In genomic region chr16:23869052-23869451, GRCh38 we compare ENCODE assay signal across 13 cellular contexts. TPM values are rescaled to one million over a fixed set of nuclear protein-coding genes. Genes with fewer than 3 reads are reported as not detected.
DNase-seq lines count a peak whose midpoint lies in the region; ATAC-seq lines count a peak whose summit lies in the region.
"Had no signal": no experiment of that assay in that cellular context is flagged by ENCODE, and none has a peak within 500 bp of the region (broad histone marks: within the 10 kb centered on the region; RNA-seq: fewer than 3 reads in every experiment).

No MANE protein-coding gene starts in this region.

- peak overlapping the region in 1 of 2 donors; percentile 50 for H3K27ac Mint-ChIP-seq in T-cell
- peak overlapping the region; percentile 82 for H3K27ac Mint-ChIP-seq in activated naive CD8-positive, alpha-beta T cell treated with anti-CD3 and anti-CD28 coated beads, Interleukin-2, amount 50 U/mL, for 24 hours
- peak overlapping the region; percentile 86 for H3K27ac Mint-ChIP-seq in stimulated activated memory B cell treated with anti-CD40 and anti-IgM and Interleukin-4, amounts not matched to agents 10 μg/mL and 1 μg/mL and 100 μg/mL, for 72 hours

- peaks cover 78 to 84% (median 82%) of the 10 kb centered on the region in 3 donors for H3K4me1 Mint-ChIP-seq in T-cell
- H3K4me1 Mint-ChIP-seq in activated naive CD8-positive, alpha-beta T cell treated with anti-CD3 and anti-CD28 coated beads, Interleukin-2, amount 50 U/mL, for 24 hours, result peaks cover 84% of the 10 kb centered on the region
- H3K4me1 Mint-ChIP-seq in stimulated activated memory B cell treated with anti-CD40 and anti-IgM and Interleukin-4, amounts not matched to agents 10 μg/mL and 1 μg/mL and 100 μg/mL, for 72 hours, result peaks cover 82% of the 10 kb centered on the region

- H3K4me3 Mint-ChIP-seq in T-cell, result peak overlapping the region in 1 of 3 donors; percentile 37
- H3K4me3 Mint-ChIP-seq in activated naive CD8-positive, alpha-beta T cell treated with anti-CD3 and anti-CD28 coated beads, Interleukin-2, amount 50 U/mL, for 24 hours, result peak overlapping the region; percentile 50
- H3K4me3 Mint-ChIP-seq in stimulated activated memory B cell treated with anti-CD40 and anti-IgM and Interleukin-4, amounts not matched to agents 10 μg/mL and 1 μg/mL and 100 μg/mL, for 72 hours, result no peak overlapping the region

- ATAC-seq in T-cell (replicated peaks in 1 of 4), result peak; percentile 23 to 73 (median 66)
- peak; percentile 87 for ATAC-seq in activated naive CD8-positive, alpha-beta T cell treated with anti-CD3 and anti-CD28 coated beads, Interleukin-2, amount 50 U/mL, for 24 hours
- ATAC-seq in stimulated activated memory B cell treated with anti-CD40 and anti-IgM and Interleukin-4, amounts not matched to agents 10 μg/mL and 1 μg/mL and 100 μg/mL, for 72 hours, result no peak

- H3K9me3 Mint-ChIP-seq in T-cell, result no peaks in the 10 kb centered on the region
- H3K9me3 Mint-ChIP-seq in activated naive CD8-positive, alpha-beta T cell treated with anti-CD3 and anti-CD28 coated beads, Interleukin-2, amount 50 U/mL, for 24 hours, result no peaks in the 10 kb centered on the region
- H3K9me3 Mint-ChIP-seq in stimulated activated memory B cell treated with anti-CD40 and anti-IgM and Interleukin-4, amounts not matched to agents 10 μg/mL and 1 μg/mL and 100 μg/mL, for 72 hours, result no peaks in the 10 kb centered on the region

- POLR2A ChIA-PET in T-cell (lab: Charles Lee), result no interaction called here

- H3K27ac ChIP-seq in caudate nucleus (ENCODE audit: low read depth, low read length), result no peak overlapping the region
- H3K27ac ChIP-seq: RWPE1, uterus had no signal

- DNase-seq in activated gamma-delta T cell treated with Interleukin-2 at 50 U/mL for 16 hours, result peak; percentile 19
- no peak for DNase-seq in activated gamma-delta T cell (lab: John Stamatoyannopoulos, UW)
- peak in 27 of 34 experiments; percentile 4 to 44 (median 22) for DNase-seq in T-cell
- no peak for DNase-seq in activated naive CD8-positive, alpha-beta T cell treated with anti-CD3 and anti-CD28 coated beads, Interleukin-2, amount 50 U/mL, for 24 hours
- no peak for DNase-seq in NCI-H1417 (lab: John Stamatoyannopoulos, UW)
- DNase-seq in NCI-H2081 (lab: John Stamatoyannopoulos, UW), result no peak
- DNase-seq in caudate nucleus (lab: John Stamatoyannopoulos, UW), result no peak
- DNase-seq: DMS153, NCI-H1417 treated with DMSO at 0.1 percent for 48 hours, NCI-H524 treated with DMSO at 0.1 percent for 48 hours, uterus had no signal

- CTCF ChIA-PET in T-cell (lab: Charles Lee), result interaction anchor here in 1 of 2 donors (0.6 to 1.0 kb wide), 4 partner anchors 33 to 141 kb away, joined by 3 to 5 read pairs (median 4); no protein-coding TSS in a partner anchor

- no peaks in the 10 kb centered on the region for H3K36me3 Mint-ChIP-seq in T-cell
- peaks cover 12% of the 10 kb centered on the region for H3K36me3 Mint-ChIP-seq in activated naive CD8-positive, alpha-beta T cell treated with anti-CD3 and anti-CD28 coated beads, Interleukin-2, amount 50 U/mL, for 24 hours (ENCODE audit: low read depth)
- H3K36me3 Mint-ChIP-seq in stimulated activated memory B cell treated with anti-CD40 and anti-IgM and Interleukin-4, amounts not matched to agents 10 μg/mL and 1 μg/mL and 100 μg/mL, for 72 hours, result peaks cover 31% of the 10 kb centered on the region

- no peaks in the 10 kb centered on the region for H3K27me3 Mint-ChIP-seq in T-cell
- no peaks in the 10 kb centered on the region for H3K27me3 Mint-ChIP-seq in activated naive CD8-positive, alpha-beta T cell treated with anti-CD3 and anti-CD28 coated beads, Interleukin-2, amount 50 U/mL, for 24 hours
- H3K27me3 Mint-ChIP-seq in stimulated activated memory B cell treated with anti-CD40 and anti-IgM and Interleukin-4, amounts not matched to agents 10 μg/mL and 1 μg/mL and 100 μg/mL, for 72 hours, result no peaks in the 10 kb centered on the region

RNA-seq across cellular contexts. Expression of gene PRKCB, which starts 33.3 kb away (rescaled TPM):
- total RNA-seq in T-cell, result 100 to 1,000 TPM in 4 of 5 donors, 10 to 100 TPM in 1; 84.7 to 114 (median 105) TPM

Comparison
In these comparisons a context has a peak if more than half of its experiments do, and no peak if none do; other contexts are left out.
1. DNase-seq: peak in activated gamma-delta T cell treated with Interleukin-2 at 50 U/mL for 16 hours (single experiment) and T-cell (27 of 34); none in activated gamma-delta T cell (single experiment), activated naive CD8-positive, alpha-beta T cell treated with anti-CD3 and anti-CD28 coated beads, Interleukin-2, amount 50 U/mL, for 24 hours (single experiment), NCI-H1417 (0 of 3), NCI-H2081 (0 of 2) and caudate nucleus (0 of 61).